In the genomic region with DNA sequence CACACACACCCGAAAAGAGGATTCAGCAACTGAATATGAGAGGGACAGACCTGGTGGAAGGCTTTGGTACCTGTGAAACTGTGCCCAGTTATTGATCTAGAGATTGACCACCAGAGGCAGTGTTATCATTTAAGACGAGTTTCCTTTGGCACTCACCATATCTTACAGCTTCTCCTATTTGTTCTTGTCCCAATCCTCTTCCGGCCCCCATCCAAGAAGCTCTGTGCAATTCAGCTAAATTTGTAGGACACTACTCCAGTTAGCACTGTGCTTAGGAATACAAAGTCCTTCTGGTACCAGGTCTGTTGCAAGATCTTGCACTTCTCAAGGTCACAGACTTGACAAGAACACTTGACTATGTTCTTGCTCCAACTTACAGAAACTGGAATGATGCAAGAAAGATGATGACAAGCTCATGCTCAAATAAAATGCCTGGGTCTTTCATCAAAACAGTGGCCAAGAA, we compare ENCODE assay signal across 8 cellular contexts. TPM values are rescaled to one million over a fixed set of nuclear protein-coding genes. Genes with fewer than 3 reads are reported as not detected.
DNase-seq lines count a peak whose midpoint lies in the region; ATAC-seq, FAIRE-seq and TF ChIP-seq lines count a peak whose summit lies in the region.

No MANE protein-coding gene starts in this region.

- no peak overlapping the region for H2BK12ac ChIP-seq in H1 (ENCODE audit: low read depth, low read length)

- no peak overlapping the region for H2AK5ac ChIP-seq in H1 (ENCODE audit: low read depth, low read length)

- H3K23ac ChIP-seq in H1 (ENCODE audit: insufficient read length): no peak overlapping the region

- CTCF ChIA-PET in H1 (lab: Charles Lee; ENCODE audit: partially characterized antibody): interaction anchor here (0.7 to 9.1 kb wide), 38 partner anchors 8 to 695 kb away, joined by 3 to 93 read pairs (median 3); no protein-coding TSS in a partner anchor

- TF ChIP-seq CTCF in H1 (IDR thresholded peaks at IDR 0.05; ENCODE audit: control extremely low read depth in 1 of 3, insufficient read depth in 1 of 3, low read depth in 1 of 3, low read length in 3 of 3): peak in 2 of 3 experiments; percentile 77 to 78; a peak in 3 of 4 replicates
- peak; percentile 22 to 38 (median 30) for TF ChIP-seq CTCF in nephron (IDR thresholded peaks at IDR 0.05; ENCODE audit: unreplicated experiment in 3 of 3)

- H3K27me3 ChIP-seq in H1 (replicated peaks in 1 of 4; ENCODE audit: control insufficient read depth in 3 of 4, extremely low read depth in 1 of 4, insufficient read depth in 3 of 4, low read length in 3 of 4): no peaks in the 10 kb centered on the region

- H3K36me3 ChIP-seq in H1 (ENCODE audit: control insufficient read depth in 2 of 4, insufficient read depth in 4 of 4, low read length in 3 of 4): no peaks in the 10 kb centered on the region

- H3K9me3 ChIP-seq in H1 (ENCODE audit: insufficient read depth in 2 of 2, low read depth in 1 of 2, low read length in 1 of 2): no peaks in the 10 kb centered on the region

- no peak overlapping the region for H3K9ac ChIP-seq in H1 (replicated peaks in 1 of 4; ENCODE audit: extremely low read depth in 1 of 4, low read depth in 3 of 4, low read length in 3 of 4)

- H4K8ac ChIP-seq in H1 (ENCODE audit: extremely low read depth, insufficient read depth, low read length): no peak overlapping the region

- H3K79me1 ChIP-seq in H1 (ENCODE audit: low read depth, low read length): no peaks in the 10 kb centered on the region

- POLR2A ChIA-PET in H1 (lab: Charles Lee; ENCODE audit: partially characterized antibody): no interaction called here

- H3K4me1 ChIP-seq in H1 (replicated peaks in 1 of 4; ENCODE audit: control insufficient read depth in 3 of 4, insufficient read depth in 4 of 4, low read length in 3 of 4): no peaks in the 10 kb centered on the region

- peaks cover 17% of the 10 kb centered on the region for H3K27me3 Mint-ChIP-seq in stimulated activated naive CD8-positive, alpha-beta T cell treated with anti-CD3 and anti-CD28 coated beads, Interleukin-15, amount 100 ng/mL, for 72 hours
- H3K27me3 Mint-ChIP-seq in nephron (ENCODE audit: low read depth): no peaks in the 10 kb centered on the region

- H3K4ac ChIP-seq in H1 (replicated peaks; ENCODE audit: insufficient read length, low read depth, low read length): no peak overlapping the region

- H4K5ac ChIP-seq in H1 (ENCODE audit: insufficient read length, low read depth, low read length): no peak overlapping the region

- no peak overlapping the region for H3K18ac ChIP-seq in H1 (ENCODE audit: extremely low read depth, low read length)

- H3K27ac ChIP-seq in H1 (ENCODE audit: low read depth, low read length): no peak overlapping the region

- no peaks in the 10 kb centered on the region for H3K23me2 ChIP-seq in H1 (ENCODE audit: low read depth, low read length)

- no peaks in the 10 kb centered on the region for H4K20me1 ChIP-seq in H1 (replicated peaks in 1 of 2; ENCODE audit: control insufficient read depth in 1 of 2, insufficient read depth in 2 of 2, low read length in 2 of 2)

- H3K4me3 Mint-ChIP-seq in stimulated activated naive CD8-positive, alpha-beta T cell treated with anti-CD3 and anti-CD28 coated beads, Interleukin-15, amount 100 ng/mL, for 72 hours: no peak overlapping the region
- H3K4me3 Mint-ChIP-seq in nephron: no peak overlapping the region

- peak; percentile 69 to 77 for TF ChIP-seq RAD21 in H1 (IDR thresholded peaks at IDR 0.05 in 1 of 2, conservative IDR thresholded peaks at IDR 0.05 in 1 of 2; ENCODE audit: low read depth in 2 of 2, low read length in 2 of 2)

- H3K4me2 ChIP-seq in H1 (ENCODE audit: insufficient read depth in 1 of 2, low read depth in 2 of 2, low read length in 2 of 2): no peak overlapping the region

- H4K91ac ChIP-seq in H1 (replicated peaks; ENCODE audit: insufficient read length, low read length): no peak overlapping the region

- ATAC-seq in stimulated activated naive CD8-positive, alpha-beta T cell treated with anti-CD3 and anti-CD28 coated beads, Interleukin-15, amount 100 ng/mL, for 72 hours: peak; percentile 83
- no peak for ATAC-seq in stimulated activated naive CD8-positive, alpha-beta T cell treated with anti-CD3 and anti-CD28 coated beads, Interleukin-15, Interleukin-2, amounts not matched to agents 100 U/mL and 50 U/mL, for 24 hours

- TF ChIP-seq POLR2A in H1 (IDR thresholded peaks at IDR 0.05; ENCODE audit: control extremely low read depth in 1 of 2, low read depth in 2 of 2, low read length in 2 of 2): no peak

- no peak overlapping the region for H2BK20ac ChIP-seq in H1 (ENCODE audit: low read length)

- H3K4me3 ChIP-seq in H1 (ENCODE audit: extremely low read depth in 1 of 4, insufficient read depth in 2 of 4, low read depth in 3 of 4, low read length in 4 of 4): no peak overlapping the region

- H2BK15ac ChIP-seq in H1 (ENCODE audit: low read length): no peak overlapping the region

- H3K56ac ChIP-seq in H1 (replicated peaks; ENCODE audit: insufficient read length, low read depth, low read length): no peak overlapping the region

- FAIRE-seq in H1 (lab: Jason Lieb, UNC): peak; percentile 62

- H3K9me3 Mint-ChIP-seq in stimulated activated naive CD8-positive, alpha-beta T cell treated with anti-CD3 and anti-CD28 coated beads, Interleukin-15, amount 100 ng/mL, for 72 hours: no peaks in the 10 kb centered on the region
- no peaks in the 10 kb centered on the region for H3K9me3 Mint-ChIP-seq in nephron

- H3K4me1 Mint-ChIP-seq in stimulated activated naive CD8-positive, alpha-beta T cell treated with anti-CD3 and anti-CD28 coated beads, Interleukin-15, amount 100 ng/mL, for 72 hours: no peaks in the 10 kb centered on the region
- H3K4me1 Mint-ChIP-seq in nephron: peaks cover 38% of the 10 kb centered on the region

- no peaks in the 10 kb centered on the region for H3K79me2 ChIP-seq in H1 (ENCODE audit: control insufficient read depth in 1 of 2, insufficient read depth in 2 of 2, low read length in 2 of 2)

- H2AFZ ChIP-seq in H1 (ENCODE audit: low read length): no peak overlapping the region

- WGBS in H1 (ENCODE audit: extremely low coverage in 1 of 2, insufficient coverage in 1 of 2, insufficient read length in 1 of 2, insufficient replicate concordance in 2 of 2, low coverage in 1 of 2, low lambda C conversion rate in 2 of 2, missing lambda C conversion rate in 1 of 2), 2 experiments: 50% methylated on average over 2 of the region's 3 CpGs; no CpG with 5 or more reads in 1 of the 2 experiments

- DNase-seq in stimulated activated naive CD8-positive, alpha-beta T cell treated with anti-CD3 and anti-CD28 coated beads, Interleukin-15, amount 100 ng/mL, for 72 hours: no peak
- DNase-seq in stimulated activated naive CD8-positive, alpha-beta T cell treated with anti-CD3 and anti-CD28 coated beads, Interleukin-15, Interleukin-2, amounts not matched to agents 100 U/mL and 50 U/mL, for 24 hours: no peak
- peak; percentile 81 for DNase-seq in NCI-H82 (lab: John Stamatoyannopoulos, UW)
- no peak for DNase-seq in H1 (ENCODE audit: low read depth in 1 of 2, low spot score in 2 of 2)
- DNase-seq in NCI-H1436 (lab: John Stamatoyannopoulos, UW): no peak
- no peak for DNase-seq in activated effector memory CD4-positive, alpha-beta T cell treated with anti-CD3 and anti-CD28 coated beads, Interleukin-2, amount 50 U/mL, for 16 hours
- DNase-seq in activated CD4-positive, alpha-beta T cell treated with anti-CD3 and anti-CD28 coated beads for 48 hours: no peak

- H2BK120ac ChIP-seq in H1 (replicated peaks; ENCODE audit: low read depth, low read length): no peak overlapping the region

- H3K36me3 Mint-ChIP-seq in nephron (ENCODE audit: low read depth): no peaks in the 10 kb centered on the region

- no peak overlapping the region for H3K14ac ChIP-seq in H1 (ENCODE audit: insufficient read length)

- H3K27ac Mint-ChIP-seq in stimulated activated naive CD8-positive, alpha-beta T cell treated with anti-CD3 and anti-CD28 coated beads, Interleukin-15, amount 100 ng/mL, for 72 hours: no peak overlapping the region
- H3K27ac Mint-ChIP-seq in nephron: peak overlapping the region in 2 of 3 experiments; percentile 53 to 81

- no peak for TF ChIP-seq EP300 in H1 (IDR thresholded peaks at IDR 0.05; ENCODE audit: borderline replicate concordance in 1 of 2, low read depth in 2 of 2, low read length in 2 of 2)

- H2BK5ac ChIP-seq in H1 (ENCODE audit: low read depth, low read length): no peak overlapping the region

TF ChIP-seq in H1, 55 proteins besides CTCF, POLR2A, EP300 and RAD21:
- TF ChIP-seq FOSL1 (IDR thresholded peaks at IDR 0.05; ENCODE audit: insufficient read depth, low read depth, low read length): no peak
- peak; percentile 2; the same call in 1 of the 2 replicates for TF ChIP-seq CEBPB (IDR thresholded peaks at IDR 0.05; ENCODE audit: low read depth, low read length)

RNA-seq across cellular contexts. Expression of gene CRIPT, which starts 40.1 kb away (rescaled TPM):
- total RNA-seq in H1 (2021; fragmentation: NEBNext Ultra II Directional; extraction: Animal tissue kit (Norgen Biotek cat#: 25700)): 13.5 and 13.8 TPM in 2 replicates
- polyA plus RNA-seq in H1 (2011; rRNA removed): 1.9 and 4.0 TPM in 2 replicates
- polyA plus RNA-seq in H1 (2011; cell fraction: cytosol; rRNA removed): 4.6 TPM
- polyA plus RNA-seq in H1 (2011; cell fraction: nucleus; rRNA removed): 0.87 TPM
- 4.3 to 8.9 TPM (median 5.3 TPM) in 4 replicates for polyA plus RNA-seq in H1 (2012, experiment 1 of 2)
- 3.0 TPM for polyA plus RNA-seq in H1 (2012, experiment 2 of 2)
- polyA plus RNA-seq in H1 (2013, experiment 1 of 2): 9.3 TPM
- 9.1 TPM for polyA plus RNA-seq in H1 (2013, experiment 2 of 2)
- polyA minus RNA-seq in H1 (2011; rRNA and poly(A)+ RNA removed): 3.4 and 3.8 TPM in 2 replicates
- 4.2 TPM for polyA minus RNA-seq in H1 (2011; cell fraction: cytosol; rRNA and poly(A)+ RNA removed)
- 7.9 TPM for polyA minus RNA-seq in H1 (2011; cell fraction: nucleus; rRNA and poly(A)+ RNA removed)

RNA-seq across cellular contexts. Expression of gene PIGF, which starts 40.2 kb away (rescaled TPM):
- 26.8 and 28.6 TPM in 2 replicates for total RNA-seq in H1 (2021; fragmentation: NEBNext Ultra II Directional; extraction: Animal tissue kit (Norgen Biotek cat#: 25700))
- polyA plus RNA-seq in H1 (2011; rRNA removed): 14.4 and 25.2 TPM in 2 replicates
- polyA plus RNA-seq in H1 (2011; cell fraction: cytosol; rRNA removed): 25.2 TPM
- polyA plus RNA-seq in H1 (2011; cell fraction: nucleus; rRNA removed): 16.4 TPM
- 18.5 to 26.9 TPM (median 22.6 TPM) in 4 replicates for polyA plus RNA-seq in H1 (2012, experiment 1 of 2)
- 5.7 TPM for polyA plus RNA-seq in H1 (2012, experiment 2 of 2)
- polyA plus RNA-seq in H1 (2013, experiment 1 of 2): 34.7 TPM
- polyA plus RNA-seq in H1 (2013, experiment 2 of 2): 36.8 TPM
- polyA minus RNA-seq in H1 (2011; rRNA and poly(A)+ RNA removed): 20.7 and 25.1 TPM in 2 replicates
- polyA minus RNA-seq in H1 (2011; cell fraction: cytosol; rRNA and poly(A)+ RNA removed): 18.4 TPM
- 39.5 TPM for polyA minus RNA-seq in H1 (2011; cell fraction: nucleus; rRNA and poly(A)+ RNA removed)

RNA-seq across cellular contexts. Expression of gene SOCS5, which starts 42.0 kb away (rescaled TPM):
- 15.6 and 16.6 TPM in 2 replicates for total RNA-seq in H1 (2021; fragmentation: NEBNext Ultra II Directional; extraction: Animal tissue kit (Norgen Biotek cat#: 25700))
- polyA plus RNA-seq in H1 (2011; rRNA removed): 5.6 and 8.5 TPM in 2 replicates
- polyA plus RNA-seq in H1 (2011; cell fraction: cytosol; rRNA removed): 8.5 TPM
- polyA plus RNA-seq in H1 (2011; cell fraction: nucleus; rRNA removed): 6.9 TPM
- 8.5 to 13.2 TPM (median 10.3 TPM) in 4 replicates for polyA plus RNA-seq in H1 (2012, experiment 1 of 2)
- polyA plus RNA-seq in H1 (2012, experiment 2 of 2): 1.0 TPM
- 7.5 TPM for polyA plus RNA-seq in H1 (2013, experiment 1 of 2)
- polyA plus RNA-seq in H1 (2013, experiment 2 of 2): 7.3 TPM
- 30.0 and 36.8 TPM in 2 replicates for polyA minus RNA-seq in H1 (2011; rRNA and poly(A)+ RNA removed)
- polyA minus RNA-seq in H1 (2011; cell fraction: cytosol; rRNA and poly(A)+ RNA removed): 13.9 TPM
- 34.4 TPM for polyA minus RNA-seq in H1 (2011; cell fraction: nucleus; rRNA and poly(A)+ RNA removed)

Comparison
In these comparisons a context has a peak if more than half of its experiments do, and no peak if none do; other contexts are left out.
1. H3K27ac Mint-ChIP-seq: peak in nephron (2 of 3); none in stimulated activated naive CD8-positive, alpha-beta T cell treated with anti-CD3 and anti-CD28 coated beads, Interleukin-15, amount 100 ng/mL, for 72 hours (0 of 2).